6 cellular contexts compared by ENCODE assay signal in genomic region chr11:1434941-1435340, GRCh38.
"Had no signal": no experiment of that assay in that cellular context is flagged by ENCODE, and none has a peak within 500 bp of the region (broad histone marks: within the 10 kb centered on the region; RNA-seq: fewer than 3 reads in every experiment).

No MANE protein-coding gene starts in this region.

- H3K4me1 Mint-ChIP-seq: GM23338, H9 had no signal

- H3K27ac Mint-ChIP-seq: GM23338, H9, HFFc6 had no signal

- H3K4me3 Mint-ChIP-seq: GM23338, H9, HFFc6 had no signal

- H3K9me3 Mint-ChIP-seq: GM23338, H9, HFFc6 had no signal

- DNase-seq: GM23248, GOT3, HCEC 1CT, HFFc6 had no signal
